Comparison of ENCODE assay signal across 16 cellular contexts in the genomic region with DNA sequence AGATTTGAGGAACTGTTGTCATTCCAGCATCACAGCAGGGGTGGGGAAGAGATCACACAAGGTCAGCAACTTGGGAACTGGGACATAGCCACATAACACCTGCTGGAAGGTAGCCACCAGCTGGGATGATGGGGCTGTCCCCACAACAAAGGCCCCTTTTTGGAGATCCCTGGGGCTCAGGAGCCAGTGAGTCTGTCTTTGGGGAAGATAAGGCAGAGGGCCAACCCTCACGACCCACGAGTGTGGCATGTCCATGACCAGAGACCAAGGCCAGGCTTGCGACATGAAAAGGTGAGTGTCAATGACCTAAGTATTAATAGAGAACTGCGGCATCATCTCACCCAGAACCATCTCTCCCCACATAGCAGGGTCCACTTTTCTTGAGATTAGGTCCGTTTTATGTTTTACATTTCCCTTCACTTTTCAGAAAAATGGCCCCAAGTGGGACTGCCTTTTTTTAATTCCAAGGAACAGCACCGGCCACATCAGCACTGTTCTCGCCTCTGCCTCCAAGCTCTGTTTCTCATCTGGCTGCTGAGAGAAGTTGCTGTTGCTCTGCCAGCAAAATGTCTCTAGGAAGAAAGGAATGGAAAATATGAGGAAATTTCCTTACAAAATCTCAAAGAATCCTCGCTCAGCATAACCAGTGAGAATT.
A peak's percentile ranks its signal among the peaks of the same experiment; 100 is the strongest.
DNase-seq lines count a peak whose midpoint lies in the region; ATAC-seq and TF ChIP-seq lines count a peak whose summit lies in the region.
"Had no signal": no experiment of that assay in that cellular context is flagged by ENCODE, and none has a peak within 500 bp of the region (broad histone marks: within the 10 kb centered on the region; RNA-seq: fewer than 3 reads in every experiment).

No MANE protein-coding gene starts in this region.

- H3K27ac ChIP-seq in HCT116 (ENCODE audit: low read depth, low read length), result no peak overlapping the region
- H3K27ac ChIP-seq in upper lobe of right lung, result no peak overlapping the region

- no peaks in the 10 kb centered on the region for H3K36me3 ChIP-seq in HCT116 (ENCODE audit: control insufficient read depth in 1 of 2, insufficient read depth in 2 of 2, low read length in 2 of 2)
- no peaks in the 10 kb centered on the region for H3K36me3 ChIP-seq in upper lobe of right lung
- H3K36me3 ChIP-seq: BE2C had no signal

- no peak overlapping the region for H3K4me2 ChIP-seq in HCT116 (ENCODE audit: low read length)

- H3K27me3 ChIP-seq in HCT116 (ENCODE audit: insufficient read depth, low read length) (no peaks in the 10 kb centered on the region), upper lobe of right lung (no peaks in the 10 kb centered on the region)
- H3K27me3 ChIP-seq: BE2C had no signal

- DNase-seq in EH (ENCODE audit: low read depth), result peak; percentile 19
- no peak for DNase-seq in HCT116 (ENCODE audit: low read depth, low spot score)
- peak; percentile 61 for DNase-seq in fibroblast of the aortic adventitia (ENCODE audit: low read depth)
- DNase-seq in mucosa of gallbladder (ENCODE audit: low spot score), result peak; percentile 19
- DNase-seq in upper lobe of right lung, result no peak
- DNase-seq in GDM1 (lab: John Stamatoyannopoulos, UW), result no peak
- DNase-seq: ACHN; BE2C; CD4-positive, alpha-beta T cell; GOT3; NCI-H1105; NCI-H1694; NCI-H510A treated with DMSO at 0.1 percent for 48 hours; NCI-H82; PC-3 had no signal

- POLR2A ChIA-PET in HCT116 (lab: Charles Lee), result no interaction called here

- TF ChIP-seq RAD21 in HCT116 (IDR thresholded peaks at IDR 0.05; ENCODE audit: low read depth), result no peak

- no peak for TF ChIP-seq CTCF in HCT116 (IDR thresholded peaks at IDR 0.05 in 2 of 3, conservative IDR thresholded peaks at IDR 0.05 in 1 of 3; ENCODE audit: borderline replicate concordance in 1 of 3, insufficient read depth in 1 of 3, low read depth in 2 of 3, low read length in 2 of 3)
- TF ChIP-seq CTCF in fibroblast of the aortic adventitia (IDR thresholded peaks at IDR 0.05; ENCODE audit: insufficient read depth, low read length), result no peak
- TF ChIP-seq CTCF in upper lobe of right lung (IDR thresholded peaks at IDR 0.05), result no peak

- TF ChIP-seq POLR2A in HCT116 (IDR thresholded peaks at IDR 0.05; ENCODE audit: borderline replicate concordance, extremely low read depth, insufficient read depth, insufficient read length), result no peak

- BruUV-seq in HCT116 (replicated peaks; lab: Mats Ljungman, UMichigan), result no TSS peak

- H3K9me3 ChIP-seq in HCT116 (ENCODE audit: control insufficient read depth in 1 of 2, insufficient read depth in 1 of 2, low read depth in 1 of 2, low read length in 2 of 2), result no peaks in the 10 kb centered on the region
- H3K9me3 ChIP-seq in upper lobe of right lung, result no peaks in the 10 kb centered on the region
- H3K9me3 ChIP-seq: BE2C had no signal

- ATAC-seq in HCT116, result no peak
- no peak for ATAC-seq in upper lobe of right lung
- no peak for ATAC-seq in HG03442 (IDR thresholded peaks at IDR 0.05; ENCODE audit: unreplicated experiment)
- ATAC-seq: PC-3 had no signal

- H2AFZ ChIP-seq in HCT116 (ENCODE audit: low read depth, low read length, poor library complexity, severe bottlenecking), result no peak overlapping the region

- H4K20me1 ChIP-seq in HCT116 (ENCODE audit: insufficient read depth), result no peaks in the 10 kb centered on the region

- no peaks in the 10 kb centered on the region for H3K79me2 ChIP-seq in HCT116 (ENCODE audit: insufficient read depth, low read length)

- intact Hi-C loops in HCT116 (cut with micrococcal nuclease) (no loop called here), upper lobe of right lung (cut with DNase I) (no loop called here)

- CTCF ChIA-PET in HCT116 (lab: Charles Lee), result no interaction called here

- H3K4me1 ChIP-seq in HCT116 (ENCODE audit: control insufficient read depth in 1 of 2, insufficient read depth in 2 of 2, low read length in 2 of 2) (no peaks in the 10 kb centered on the region), upper lobe of right lung (no peaks in the 10 kb centered on the region)
- H3K4me1 ChIP-seq: BE2C had no signal

- no peaks in the 10 kb centered on the region for H3K9me2 ChIP-seq in HCT116 (ENCODE audit: insufficient read depth)

- RAD21 ChIA-PET in HCT116 (lab: Charles Lee; ENCODE audit: low non-redundant PET in 1 of 2, low total read pairs in 2 of 2, uncharacterized antibody in 2 of 2, unreplicated experiment in 2 of 2), result no interaction called here

- no peak overlapping the region for H3K9ac ChIP-seq in HCT116 (ENCODE audit: low read length)

- H3K4me3 ChIP-seq in HCT116 (replicated peaks in 1 of 2; ENCODE audit: low read depth in 1 of 2, low read length in 2 of 2) (no peak overlapping the region), fibroblast of the aortic adventitia (ENCODE audit: low read depth, low read length) (no peak overlapping the region), upper lobe of right lung (no peak overlapping the region)

TF ChIP-seq in HCT116, 20 proteins besides CTCF, POLR2A, EP300 and RAD21:
- TF ChIP-seq, protein P1, sequence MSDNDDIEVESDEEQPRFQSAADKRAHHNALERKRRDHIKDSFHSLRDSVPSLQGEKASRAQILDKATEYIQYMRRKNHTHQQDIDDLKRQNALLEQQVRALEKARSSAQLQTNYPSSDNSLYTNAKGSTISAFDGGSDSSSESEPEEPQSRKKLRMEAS (IDR thresholded peaks at IDR 0.05), result no peak
- peak; percentile 47 for TF ChIP-seq TCF7L2 (IDR thresholded peaks at IDR 0.05; ENCODE audit: borderline replicate concordance, extremely low read depth, insufficient read depth, insufficient read length)
- TF ChIP-seq SP1 (IDR thresholded peaks at IDR 0.05; ENCODE audit: low read depth), result no peak
- TF ChIP-seq SIN3A (IDR thresholded peaks at IDR 0.05; ENCODE audit: low read depth), result no peak
TF ChIP-seq in HCT116: peak in this region for 1.

Comparison
In these comparisons a context has a peak if more than half of its experiments do, and no peak if none do; other contexts are left out.
1. DNase-seq: peak in EH (single experiment), fibroblast of the aortic adventitia (single experiment) and mucosa of gallbladder (single experiment); none in HCT116 (single experiment), upper lobe of right lung (single experiment) and GDM1 (single experiment).